In genomic region chr13:30429235-30429634, GRCh38 we compare ENCODE assay signal across 27 cellular contexts. TPM values are rescaled to one million over a fixed set of nuclear protein-coding genes. Genes with fewer than 3 reads are reported as not detected.
DNase-seq lines count a peak whose midpoint lies in the region; ATAC-seq, FAIRE-seq and TF ChIP-seq lines count a peak whose summit lies in the region.
"Had no signal": no experiment of that assay in that cellular context is flagged by ENCODE, and none has a peak within 500 bp of the region (broad histone marks: within the 10 kb centered on the region; RNA-seq: fewer than 3 reads in every experiment).

No MANE protein-coding gene starts in this region.

- H3K4me1 ChIP-seq in MM.1S (ENCODE audit: low read length) = peaks cover 26% of the 10 kb centered on the region
- peaks cover 30% of the 10 kb centered on the region for H3K4me1 ChIP-seq in GM12878 (ENCODE audit: control insufficient read depth, insufficient read depth, low read length)
- H3K4me1 ChIP-seq: body of pancreas, pancreas had no signal

- H3K9me3 ChIP-seq in MM.1S (replicated peaks; ENCODE audit: insufficient read depth, low read length) = no peaks in the 10 kb centered on the region
- H3K9me3 ChIP-seq in GM12878 (replicated peaks; ENCODE audit: control insufficient read depth, insufficient read depth, low read length) = no peaks in the 10 kb centered on the region
- H3K9me3 ChIP-seq: body of pancreas, Caco-2, pancreas, SJCRH30, spleen had no signal

- in situ Hi-C loops in GM12878 (cut with MboI) = no loop called here

- CTCF ChIA-PET in GM12878 (lab: Yijun Ruan, JAX) = interaction anchor here (0.8 to 5.0 kb wide), 3 partner anchors 11 to 24 kb away, joined by 3 to 61 read pairs (median 4); no protein-coding TSS in a partner anchor

- H3K36me3 ChIP-seq in GM06990 (ENCODE audit: control insufficient read depth, insufficient read depth, low read length) (no peaks in the 10 kb centered on the region), MM.1S (replicated peaks; ENCODE audit: insufficient read depth, low read length) (no peaks in the 10 kb centered on the region), GM12878 (ENCODE audit: control insufficient read depth in 2 of 2, insufficient read depth in 2 of 2, low read length in 1 of 2) (no peaks in the 10 kb centered on the region)
- H3K36me3 ChIP-seq: pancreas, SJCRH30, spleen had no signal

- BruUV-seq in GM12878 (replicated peaks; lab: Mats Ljungman, UMichigan) = no TSS peak

- TF ChIP-seq RAD21 in GM12878 (IDR thresholded peaks at IDR 0.05; ENCODE audit: insufficient read depth, low read depth, low read length) = no peak

- H3K9me3 Mint-ChIP-seq in stimulated activated naive B cell treated with anti-CD40 and anti-IgM and Interleukin-4, amounts not matched to agents 10 μg/mL and 1 μg/mL and 100 μg/mL, for 72 hours = no peaks in the 10 kb centered on the region
- H3K9me3 Mint-ChIP-seq: activated CD4-positive, alpha-beta memory T cell treated with anti-CD3 and anti-CD28 coated beads, Interleukin-2, amount 10 ng/mL, durations not matched to agents 7 days and 5 days; type B pancreatic cell had no signal

- H3K27me3 ChIP-seq in GM06990 (replicated peaks; ENCODE audit: control insufficient read depth, insufficient read depth, low read length) (no peaks in the 10 kb centered on the region), MM.1S (replicated peaks; ENCODE audit: insufficient read depth, low read length) (no peaks in the 10 kb centered on the region), GM12878 (replicated peaks in 1 of 2; ENCODE audit: control insufficient read depth in 2 of 2, insufficient read depth in 2 of 2, low read length in 1 of 2) (no peaks in the 10 kb centered on the region)
- H3K27me3 ChIP-seq: body of pancreas, pancreas, SJCRH30, spleen had no signal

- H2AFZ ChIP-seq in MM.1S (ENCODE audit: low read length) (no peak overlapping the region), GM12878 (ENCODE audit: control insufficient read depth, low read depth, low read length) (no peak overlapping the region)

- no peak overlapping the region for H3K4me3 Mint-ChIP-seq in stimulated activated naive B cell treated with anti-CD40 and anti-IgM and Interleukin-4, amounts not matched to agents 10 μg/mL and 1 μg/mL and 100 μg/mL, for 72 hours
- H3K4me3 Mint-ChIP-seq: activated CD4-positive, alpha-beta memory T cell treated with anti-CD3 and anti-CD28 coated beads, Interleukin-2, amount 10 ng/mL, durations not matched to agents 7 days and 5 days; neural crest cell; type B pancreatic cell had no signal

- SMC1A ChIA-PET in GM12878 (lab: Charles Lee; ENCODE audit: uncharacterized antibody, unreplicated experiment) = interaction anchor here (0.7 to 5.1 kb wide), 15 partner anchors 10 to 287 kb away, joined by 3 to 155 read pairs (median 4); no protein-coding TSS in a partner anchor

- WGBS in GM12878 (ENCODE audit: insufficient coverage, insufficient replicate concordance, low lambda C conversion rate, missing lambda C conversion rate) = 36% methylated on average over 3 of the region's 3 CpGs

- TF ChIP-seq POLR2A in GM19099 (IDR thresholded peaks at IDR 0.05; ENCODE audit: extremely low read depth, insufficient read length, low read depth) (peak; percentile 23), GM12878 (IDR thresholded peaks at IDR 0.05; ENCODE audit: low read depth, low read length) (no peak)

- no peak overlapping the region for H3K4me3 ChIP-seq in GM06990 (replicated peaks; ENCODE audit: low read depth, low read length)
- H3K4me3 ChIP-seq in MM.1S (ENCODE audit: low read length) = no peak overlapping the region
- 0 out of 2 replicates have a peak overlapping the region, but pooled peaks have one; percentile 29 for H3K4me3 ChIP-seq in GM12878
- H3K4me3 ChIP-seq: body of pancreas, pancreas, SJCRH30, spleen had no signal

- H3K9ac ChIP-seq in MM.1S (ENCODE audit: low read length) (no peak overlapping the region), GM12878 (ENCODE audit: control insufficient read depth, insufficient read depth, low read length) (no peak overlapping the region)

- peaks cover 11% of the 10 kb centered on the region; the same call in 1 of the 2 replicates for H3F3A ChIP-seq in MM.1S (ENCODE audit: insufficient read depth, low read length)

- TF ChIP-seq CTCF in GM06990 (IDR thresholded peaks at IDR 0.05; ENCODE audit: insufficient read depth, low read length, poor library complexity, severe bottlenecking) (no peak), MM.1S (IDR thresholded peaks at IDR 0.05; ENCODE audit: low read length) (no peak), GM12878 (IDR thresholded peaks at IDR 0.05 in 2 of 3, conservative IDR thresholded peaks at IDR 0.05 in 1 of 3; ENCODE audit: control insufficient read depth in 2 of 3, extremely low read depth in 1 of 3, insufficient read depth in 1 of 3, low read depth in 3 of 3, low read length in 3 of 3) (no peak)

- FAIRE-seq in GM12878 (lab: Jason Lieb, UNC) = no peak
- FAIRE-seq: endometrium, frontal cortex, pancreas had no signal

- no peaks in the 10 kb centered on the region for H3K36me3 Mint-ChIP-seq in stimulated activated naive B cell treated with anti-CD40 and anti-IgM and Interleukin-4, amounts not matched to agents 10 μg/mL and 1 μg/mL and 100 μg/mL, for 72 hours
- H3K36me3 Mint-ChIP-seq: type B pancreatic cell had no signal

- no peak overlapping the region for H3K27ac Mint-ChIP-seq in stimulated activated naive B cell treated with anti-CD40 and anti-IgM and Interleukin-4, amounts not matched to agents 10 μg/mL and 1 μg/mL and 100 μg/mL, for 72 hours
- H3K27ac Mint-ChIP-seq: activated CD4-positive, alpha-beta memory T cell treated with anti-CD3 and anti-CD28 coated beads, Interleukin-2, amount 10 ng/mL, durations not matched to agents 7 days and 5 days; type B pancreatic cell had no signal

- TF ChIP-seq EP300 in GM12878 (IDR thresholded peaks at IDR 0.05; ENCODE audit: borderline replicate concordance in 1 of 2, control insufficient read depth in 1 of 2, low read depth in 2 of 2, low read length in 2 of 2) = no peak

- H3K9me2 ChIP-seq in MM.1S (replicated peaks; ENCODE audit: insufficient read depth, low read length) = no peaks in the 10 kb centered on the region

- POLR2A ChIA-PET in GM12878 (lab: Charles Lee) = interaction anchor here (0.6 to 3.8 kb wide), 7 partner anchors 9 to 186 kb away, joined by 3 to 57 read pairs (median 4); no protein-coding TSS in a partner anchor

- peak overlapping the region; percentile 44; the same call in 1 of the 2 replicates for H3K4me2 ChIP-seq in MM.1S (ENCODE audit: low read depth, low read length)
- peak overlapping the region; percentile 45 for H3K4me2 ChIP-seq in GM12878 (ENCODE audit: control insufficient read depth, insufficient read depth)

- no peaks in the 10 kb centered on the region for H3K27me3 Mint-ChIP-seq in stimulated activated naive B cell treated with anti-CD40 and anti-IgM and Interleukin-4, amounts not matched to agents 10 μg/mL and 1 μg/mL and 100 μg/mL, for 72 hours

- DNase-seq in GM06990 (ENCODE audit: extremely low read depth, insufficient read length) (peak; percentile 22), MM.1S (peak; percentile 48), GM12878 (ENCODE audit: low read depth, low spot score) (no peak), DMS53 (lab: John Stamatoyannopoulos, UW) (no peak), midbrain (lab: John Stamatoyannopoulos, UW) (no peak)
- DNase-seq in stimulated activated naive B cell treated with anti-CD40 and anti-IgM and Interleukin-4, amounts not matched to agents 10 μg/mL and 1 μg/mL and 100 μg/mL, for 72 hours = no peak
- DNase-seq: activated CD4-positive, alpha-beta memory T cell treated with anti-CD3 and anti-CD28 coated beads, Interleukin-2, amount 10 ng/mL, durations not matched to agents 7 days and 5 days; body of pancreas; Caco-2; DMS79 treated with DMSO at 0.1 percent for 48 hours; Kasumi-1; NCI-H1694 treated with DMSO at 0.1 percent for 48 hours; NCI-H2171; NCI-H510A; pancreas; spleen had no signal

- no peaks in the 10 kb centered on the region for H4K20me1 ChIP-seq in MM.1S (ENCODE audit: insufficient read depth, low read length)
- H4K20me1 ChIP-seq in GM12878 (ENCODE audit: control insufficient read depth, insufficient read depth) = no peaks in the 10 kb centered on the region

- RAD21 ChIA-PET in GM12878 (lab: Charles Lee; ENCODE audit: unreplicated experiment) = interaction anchor here (0.7 to 4.2 kb wide), 10 partner anchors 8 to 235 kb away, joined by 3 to 89 read pairs (median 5); no protein-coding TSS in a partner anchor

- ATAC-seq in GM12878 = peak; percentile 42
- no peak for ATAC-seq in stimulated activated naive B cell treated with anti-CD40 and anti-IgM and Interleukin-4, amounts not matched to agents 10 μg/mL and 1 μg/mL and 100 μg/mL, for 72 hours (replicated peaks)
- ATAC-seq: body of pancreas, pancreas had no signal

- H3K27ac ChIP-seq in MM.1S (ENCODE audit: low read length) (peak overlapping the region; percentile 24; the same call in 1 of the 2 replicates), GM12878 (ENCODE audit: control insufficient read depth, insufficient read depth) (no peak overlapping the region)
- H3K27ac ChIP-seq: body of pancreas, C4-2B, HL-60, pancreas, SJCRH30 had no signal

- H3K79me2 ChIP-seq in MM.1S (ENCODE audit: low read length) = no peaks in the 10 kb centered on the region
- no peaks in the 10 kb centered on the region for H3K79me2 ChIP-seq in GM12878 (ENCODE audit: control insufficient read depth, insufficient read depth, low read length)

- intact Hi-C loops in GM12878 (cut with micrococcal nuclease; ENCODE audit: unreplicated experiment) = no loop called here

- peaks cover 13 to 27% of the 10 kb centered on the region in 2 donors for H3K4me1 Mint-ChIP-seq in stimulated activated naive B cell treated with anti-CD40 and anti-IgM and Interleukin-4, amounts not matched to agents 10 μg/mL and 1 μg/mL and 100 μg/mL, for 72 hours
- H3K4me1 Mint-ChIP-seq: neural crest cell had no signal

RNA-seq across cellular contexts. Expression of gene UBE2L5, which starts 6.9 kb away (rescaled TPM):
- total RNA-seq in GM12878 (2013; cell fraction: nucleolus; rRNA removed) = 0.78 TPM in 1 of 2 replicates, not detected in the other
- total RNA-seq in GM12878 (2014; rRNA removed) (0.06 and 0.11 TPM in 2 replicates), GM12878 (2014; rRNA removed; fragmentation: Illumina TruSeq; extraction: Trizol) (not detected in 2 replicates), GM12878 (2021) (not detected in 2 replicates)
- 1.0 TPM for polyA plus RNA-seq in GM12878 (2011; ENCODE audit: low read depth)
- polyA plus RNA-seq in GM12878 (2011; rRNA removed) (0.22 and 0.32 TPM in 2 replicates), GM12878 (2014; fragmentation: Illumina TruSeq; extraction: Trizol) (0.29 TPM in 1 of 2 replicates, not detected in the other), GM12878 (2014; fragmentation: Nextera tagmentation; extraction: Ambion mirVana) (under 1 TPM; 0.03 to 0.11 TPM), GM12878 (2014; rRNA removed) (1.1 TPM in 1 of 2 replicates, not detected in the other), GM12878 (2016; fragmentation: Nextera tagmentation; extraction: Ambion mirVana) (under 1 TPM; 0.17 to 0.21 TPM)
- not detected in 2 replicates for polyA plus RNA-seq in GM12878 (2011; cell fraction: cytosol; rRNA removed)
- 0.13 TPM in 1 of 2 replicates, not detected in the other for polyA plus RNA-seq in GM12878 (2011; cell fraction: nucleus; rRNA removed)
- 0.13 and 0.34 TPM in 2 replicates for polyA plus RNA-seq in GM12878 (2012)
- not detected in 2 replicates for polyA minus RNA-seq in GM12878 (2011; rRNA and poly(A)+ RNA removed)
- polyA minus RNA-seq in GM12878 (2011; cell fraction: cytosol; rRNA and poly(A)+ RNA removed) = not detected in 2 replicates
- not detected in 2 replicates for polyA minus RNA-seq in GM12878 (2011; cell fraction: nucleus; rRNA and poly(A)+ RNA removed)
- total RNA-seq: body of pancreas; Caco-2; dermis microvascular lymphatic vessel endothelial cell; frontal cortex; lung microvascular endothelial cell; neural crest cell; pancreas; SJCRH30; spleen; T-helper 1 cell treated with Interleukin-12 subunit alpha and Interleukin-12 subunit beta and Interleukin-4 antibody, amounts not matched to agents 30 ng/mL and 1 ng/mL, for 36 hours had no signal

RNA-seq across cellular contexts. Expression of gene HMGB1, which starts 36.5 kb away (rescaled TPM):
- 204 and 210 TPM in 2 replicates for total RNA-seq in GM12878 (2013; cell fraction: nucleolus; rRNA removed)
- total RNA-seq in GM12878 (2014; rRNA removed) (550 and 625 TPM in 2 replicates), GM12878 (2014; rRNA removed; fragmentation: Illumina TruSeq; extraction: Trizol) (1,176 and 1,210 TPM in 2 replicates), GM12878 (2021) (573 and 591 TPM in 2 replicates)
- 338 TPM for polyA plus RNA-seq in GM12878 (2011; ENCODE audit: low read depth)
- polyA plus RNA-seq in GM12878 (2011; rRNA removed) (365 and 533 TPM in 2 replicates), GM12878 (2014; fragmentation: Illumina TruSeq; extraction: Trizol) (1,581 and 1,586 TPM in 2 replicates), GM12878 (2014; fragmentation: Nextera tagmentation; extraction: Ambion mirVana) (1,000 to 10,000 TPM; 2,416 to 2,529 TPM), GM12878 (2014; rRNA removed) (709 and 796 TPM in 2 replicates), GM12878 (2016; fragmentation: Nextera tagmentation; extraction: Ambion mirVana) (1,000 to 10,000 TPM; 1,596 to 1,698 TPM)
- polyA plus RNA-seq in GM12878 (2011; cell fraction: cytosol; rRNA removed) = 127 and 129 TPM in 2 replicates
- polyA plus RNA-seq in GM12878 (2011; cell fraction: nucleus; rRNA removed) = 131 and 184 TPM in 2 replicates
- polyA plus RNA-seq in GM12878 (2012) = 334 and 381 TPM in 2 replicates
- polyA minus RNA-seq in GM12878 (2011; rRNA and poly(A)+ RNA removed) = 59.0 and 68.5 TPM in 2 replicates
- 74.6 and 120 TPM in 2 replicates for polyA minus RNA-seq in GM12878 (2011; cell fraction: cytosol; rRNA and poly(A)+ RNA removed)
- polyA minus RNA-seq in GM12878 (2011; cell fraction: nucleus; rRNA and poly(A)+ RNA removed) = 47.6 and 68.8 TPM in 2 replicates

Comparison
In these comparisons a context has a peak if more than half of its experiments do, and no peak if none do; other contexts are left out.
1. DNase-seq: peak in GM06990 (single experiment) and MM.1S (single experiment); none in GM12878 (single experiment), DMS53 (single experiment), midbrain (single experiment) and stimulated activated naive B cell treated with anti-CD40 and anti-IgM and Interleukin-4, amounts not matched to agents 10 μg/mL and 1 μg/mL and 100 μg/mL, for 72 hours (single experiment).